Comparison of ENCODE assay signal across 1 cellular context in genomic region chr20:23636182-23636907, GRCh38.
TF ChIP-seq lines count a peak whose summit lies in the region.

No MANE protein-coding gene starts in this region.

TF ChIP-seq in HepG2, 621 proteins besides CTCF, POLR2A, EP300 and RAD21 (continued from another document and continues in another):
- TF ChIP-seq ARID5B (CRISPR knock-in tag; IDR thresholded peaks at IDR 0.05): no peak
- TF ChIP-seq, protein P1, sequence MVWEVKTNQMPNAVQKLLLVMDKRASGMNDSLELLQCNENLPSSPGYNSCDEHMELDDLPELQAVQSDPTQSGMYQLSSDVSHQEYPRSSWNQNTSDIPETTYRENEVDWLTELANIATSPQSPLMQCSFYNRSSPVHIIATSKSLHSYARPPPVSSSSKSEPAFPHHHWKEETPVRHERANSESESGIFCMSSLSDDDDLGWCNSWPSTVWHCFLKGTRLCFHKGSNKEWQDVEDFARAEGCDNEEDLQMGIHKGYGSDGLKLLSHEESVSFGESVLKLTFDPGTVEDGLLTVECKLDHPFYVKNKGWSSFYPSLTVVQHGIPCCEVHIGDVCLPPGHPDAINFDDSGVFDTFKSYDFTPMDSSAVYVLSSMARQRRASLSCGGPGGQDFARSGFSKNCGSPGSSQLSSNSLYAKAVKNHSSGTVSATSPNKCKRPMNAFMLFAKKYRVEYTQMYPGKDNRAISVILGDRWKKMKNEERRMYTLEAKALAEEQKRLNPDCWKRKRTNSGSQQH (CRISPR knock-in tag; IDR thresholded peaks at IDR 0.05; ENCODE audit: low read depth): 0 out of 2 replicates have a peak, but pooled peaks have one; percentile 39
- no peak for TF ChIP-seq ZNF883 (CRISPR knock-in tag; IDR thresholded peaks at IDR 0.05; ENCODE audit: not compliant biosample characterization)
- no peak for TF ChIP-seq ZNF138 (CRISPR knock-in tag; IDR thresholded peaks at IDR 0.05; ENCODE audit: low read depth)
- TF ChIP-seq, protein P2, sequence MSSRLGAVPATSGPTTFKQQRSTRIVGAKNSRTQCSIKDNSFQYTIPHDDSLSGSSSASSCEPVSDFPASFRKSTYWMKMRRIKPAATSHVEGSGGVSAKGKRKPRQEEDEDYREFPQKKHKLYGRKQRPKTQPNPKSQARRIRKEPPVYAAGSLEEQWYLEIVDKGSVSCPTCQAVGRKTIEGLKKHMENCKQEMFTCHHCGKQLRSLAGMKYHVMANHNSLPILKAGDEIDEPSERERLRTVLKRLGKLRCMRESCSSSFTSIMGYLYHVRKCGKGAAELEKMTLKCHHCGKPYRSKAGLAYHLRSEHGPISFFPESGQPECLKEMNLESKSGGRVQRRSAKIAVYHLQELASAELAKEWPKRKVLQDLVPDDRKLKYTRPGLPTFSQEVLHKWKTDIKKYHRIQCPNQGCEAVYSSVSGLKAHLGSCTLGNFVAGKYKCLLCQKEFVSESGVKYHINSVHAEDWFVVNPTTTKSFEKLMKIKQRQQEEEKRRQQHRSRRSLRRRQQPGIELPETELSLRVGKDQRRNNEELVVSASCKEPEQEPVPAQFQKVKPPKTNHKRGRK (CRISPR knock-in tag; IDR thresholded peaks at IDR 0.05): 0 out of 2 replicates have a peak, but pooled peaks have one; percentile 63
- TF ChIP-seq ZNF501 (CRISPR knock-in tag; IDR thresholded peaks at IDR 0.05): 0 out of 2 replicates have a peak, but pooled peaks have one; percentile 26
- TF ChIP-seq, protein P3, sequence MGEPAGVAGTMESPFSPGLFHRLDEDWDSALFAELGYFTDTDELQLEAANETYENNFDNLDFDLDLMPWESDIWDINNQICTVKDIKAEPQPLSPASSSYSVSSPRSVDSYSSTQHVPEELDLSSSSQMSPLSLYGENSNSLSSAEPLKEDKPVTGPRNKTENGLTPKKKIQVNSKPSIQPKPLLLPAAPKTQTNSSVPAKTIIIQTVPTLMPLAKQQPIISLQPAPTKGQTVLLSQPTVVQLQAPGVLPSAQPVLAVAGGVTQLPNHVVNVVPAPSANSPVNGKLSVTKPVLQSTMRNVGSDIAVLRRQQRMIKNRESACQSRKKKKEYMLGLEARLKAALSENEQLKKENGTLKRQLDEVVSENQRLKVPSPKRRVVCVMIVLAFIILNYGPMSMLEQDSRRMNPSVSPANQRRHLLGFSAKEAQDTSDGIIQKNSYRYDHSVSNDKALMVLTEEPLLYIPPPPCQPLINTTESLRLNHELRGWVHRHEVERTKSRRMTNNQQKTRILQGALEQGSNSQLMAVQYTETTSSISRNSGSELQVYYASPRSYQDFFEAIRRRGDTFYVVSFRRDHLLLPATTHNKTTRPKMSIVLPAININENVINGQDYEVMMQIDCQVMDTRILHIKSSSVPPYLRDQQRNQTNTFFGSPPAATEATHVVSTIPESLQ (CRISPR knock-in tag; conservative IDR thresholded peaks at IDR 0.05): no peak
- no peak for TF ChIP-seq ZNF777 (CRISPR knock-in tag; IDR thresholded peaks at IDR 0.05)
- TF ChIP-seq GPN1 (CRISPR knock-in tag; IDR thresholded peaks at IDR 0.05; ENCODE audit: borderline replicate concordance): no peak
- no peak for TF ChIP-seq ZZZ3 (CRISPR knock-in tag; IDR thresholded peaks at IDR 0.05; ENCODE audit: borderline replicate concordance)
- peak; percentile 65; the same call in 1 of the 2 replicates for TF ChIP-seq ZNF572 (CRISPR knock-in tag; IDR thresholded peaks at IDR 0.05)
- no peak for TF ChIP-seq CBX5 (CRISPR knock-in tag; IDR thresholded peaks at IDR 0.05; ENCODE audit: borderline replicate concordance)
- TF ChIP-seq POGZ (CRISPR knock-in tag; IDR thresholded peaks at IDR 0.05): no peak
- TF ChIP-seq KLF6 (CRISPR knock-in tag; IDR thresholded peaks at IDR 0.05): no peak
- TF ChIP-seq, protein P4, sequence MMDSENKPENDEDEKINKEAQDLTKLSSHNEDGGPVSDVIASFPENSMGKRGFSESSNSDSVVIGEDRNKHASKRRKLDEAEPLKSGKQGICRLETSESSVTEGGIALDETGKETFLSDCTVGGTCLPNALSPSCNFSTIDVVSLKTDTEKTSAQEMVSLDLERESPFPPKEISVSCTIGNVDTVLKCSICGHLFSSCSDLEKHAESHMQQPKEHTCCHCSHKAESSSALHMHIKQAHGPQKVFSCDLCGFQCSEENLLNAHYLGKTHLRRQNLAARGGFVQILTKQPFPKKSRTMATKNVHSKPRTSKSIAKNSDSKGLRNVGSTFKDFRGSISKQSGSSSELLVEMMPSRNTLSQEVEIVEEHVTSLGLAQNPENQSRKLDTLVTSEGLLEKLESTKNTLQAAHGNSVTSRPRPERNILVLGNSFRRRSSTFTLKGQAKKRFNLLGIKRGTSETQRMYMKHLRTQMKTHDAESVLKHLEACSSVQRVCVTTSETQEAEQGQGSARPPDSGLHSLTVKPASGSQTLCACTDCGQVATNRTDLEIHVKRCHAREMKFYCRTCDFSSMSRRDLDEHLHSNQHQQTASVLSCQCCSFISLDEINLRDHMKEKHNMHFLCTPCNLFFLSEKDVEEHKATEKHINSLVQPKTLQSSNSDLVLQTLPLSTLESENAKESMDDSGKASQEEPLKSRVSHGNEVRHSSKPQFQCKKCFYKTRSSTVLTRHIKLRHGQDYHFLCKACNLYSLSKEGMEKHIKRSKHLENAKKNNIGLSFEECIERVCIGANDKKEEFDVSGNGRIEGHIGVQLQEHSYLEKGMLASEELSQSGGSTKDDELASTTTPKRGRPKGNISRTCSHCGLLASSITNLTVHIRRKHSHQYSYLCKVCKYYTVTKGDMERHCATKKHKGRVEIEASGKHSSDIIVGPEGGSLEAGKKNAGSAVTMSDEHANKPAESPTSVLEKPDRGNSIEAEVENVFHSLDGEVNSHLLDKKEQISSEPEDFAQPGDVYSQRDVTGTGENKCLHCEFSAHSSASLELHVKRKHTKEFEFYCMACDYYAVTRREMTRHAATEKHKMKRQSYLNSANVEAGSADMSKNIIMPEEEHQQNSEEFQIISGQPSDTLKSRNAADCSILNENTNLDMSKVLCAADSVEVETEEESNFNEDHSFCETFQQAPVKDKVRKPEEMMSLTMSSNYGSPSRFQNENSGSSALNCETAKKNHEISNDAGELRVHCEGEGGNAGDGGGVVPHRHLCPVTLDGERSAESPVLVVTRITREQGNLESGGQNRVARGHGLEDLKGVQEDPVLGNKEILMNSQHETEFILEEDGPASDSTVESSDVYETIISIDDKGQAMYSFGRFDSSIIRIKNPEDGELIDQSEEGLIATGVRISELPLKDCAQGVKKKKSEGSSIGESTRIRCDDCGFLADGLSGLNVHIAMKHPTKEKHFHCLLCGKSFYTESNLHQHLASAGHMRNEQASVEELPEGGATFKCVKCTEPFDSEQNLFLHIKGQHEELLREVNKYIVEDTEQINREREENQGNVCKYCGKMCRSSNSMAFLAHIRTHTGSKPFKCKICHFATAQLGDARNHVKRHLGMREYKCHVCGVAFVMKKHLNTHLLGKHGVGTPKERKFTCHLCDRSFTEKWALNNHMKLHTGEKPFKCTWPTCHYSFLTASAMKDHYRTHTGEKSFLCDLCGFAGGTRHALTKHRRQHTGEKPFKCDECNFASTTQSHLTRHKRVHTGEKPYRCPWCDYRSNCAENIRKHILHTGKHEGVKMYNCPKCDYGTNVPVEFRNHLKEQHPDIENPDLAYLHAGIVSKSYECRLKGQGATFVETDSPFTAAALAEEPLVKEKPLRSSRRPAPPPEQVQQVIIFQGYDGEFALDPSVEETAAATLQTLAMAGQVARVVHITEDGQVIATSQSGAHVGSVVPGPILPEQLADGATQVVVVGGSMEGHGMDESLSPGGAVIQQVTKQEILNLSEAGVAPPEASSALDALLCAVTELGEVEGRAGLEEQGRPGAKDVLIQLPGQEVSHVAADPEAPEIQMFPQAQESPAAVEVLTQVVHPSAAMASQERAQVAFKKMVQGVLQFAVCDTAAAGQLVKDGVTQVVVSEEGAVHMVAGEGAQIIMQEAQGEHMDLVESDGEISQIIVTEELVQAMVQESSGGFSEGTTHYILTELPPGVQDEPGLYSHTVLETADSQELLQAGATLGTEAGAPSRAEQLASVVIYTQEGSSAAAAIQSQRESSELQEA (CRISPR knock-in tag; IDR thresholded peaks at IDR 0.05; ENCODE audit: not compliant biosample characterization): no peak
- TF ChIP-seq, protein P5, sequence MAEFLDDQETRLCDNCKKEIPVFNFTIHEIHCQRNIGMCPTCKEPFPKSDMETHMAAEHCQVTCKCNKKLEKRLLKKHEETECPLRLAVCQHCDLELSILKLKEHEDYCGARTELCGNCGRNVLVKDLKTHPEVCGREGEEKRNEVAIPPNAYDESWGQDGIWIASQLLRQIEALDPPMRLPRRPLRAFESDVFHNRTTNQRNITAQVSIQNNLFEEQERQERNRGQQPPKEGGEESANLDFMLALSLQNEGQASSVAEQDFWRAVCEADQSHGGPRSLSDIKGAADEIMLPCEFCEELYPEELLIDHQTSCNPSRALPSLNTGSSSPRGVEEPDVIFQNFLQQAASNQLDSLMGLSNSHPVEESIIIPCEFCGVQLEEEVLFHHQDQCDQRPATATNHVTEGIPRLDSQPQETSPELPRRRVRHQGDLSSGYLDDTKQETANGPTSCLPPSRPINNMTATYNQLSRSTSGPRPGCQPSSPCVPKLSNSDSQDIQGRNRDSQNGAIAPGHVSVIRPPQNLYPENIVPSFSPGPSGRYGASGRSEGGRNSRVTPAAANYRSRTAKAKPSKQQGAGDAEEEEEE (CRISPR knock-in tag; IDR thresholded peaks at IDR 0.05; ENCODE audit: borderline replicate concordance): no peak
- no peak for TF ChIP-seq PBX2 (CRISPR knock-in tag; IDR thresholded peaks at IDR 0.05)
- TF ChIP-seq HDAC6 (IDR thresholded peaks at IDR 0.05; ENCODE audit: low read depth, low read length): no peak
- TF ChIP-seq SKI (IDR thresholded peaks at IDR 0.05; ENCODE audit: partially characterized antibody): no peak
- no peak for TF ChIP-seq ZFAT (CRISPR knock-in tag; conservative IDR thresholded peaks at IDR 0.05)
- TF ChIP-seq SMAD3 (CRISPR knock-in tag; IDR thresholded peaks at IDR 0.05): no peak
- TF ChIP-seq, protein P6, sequence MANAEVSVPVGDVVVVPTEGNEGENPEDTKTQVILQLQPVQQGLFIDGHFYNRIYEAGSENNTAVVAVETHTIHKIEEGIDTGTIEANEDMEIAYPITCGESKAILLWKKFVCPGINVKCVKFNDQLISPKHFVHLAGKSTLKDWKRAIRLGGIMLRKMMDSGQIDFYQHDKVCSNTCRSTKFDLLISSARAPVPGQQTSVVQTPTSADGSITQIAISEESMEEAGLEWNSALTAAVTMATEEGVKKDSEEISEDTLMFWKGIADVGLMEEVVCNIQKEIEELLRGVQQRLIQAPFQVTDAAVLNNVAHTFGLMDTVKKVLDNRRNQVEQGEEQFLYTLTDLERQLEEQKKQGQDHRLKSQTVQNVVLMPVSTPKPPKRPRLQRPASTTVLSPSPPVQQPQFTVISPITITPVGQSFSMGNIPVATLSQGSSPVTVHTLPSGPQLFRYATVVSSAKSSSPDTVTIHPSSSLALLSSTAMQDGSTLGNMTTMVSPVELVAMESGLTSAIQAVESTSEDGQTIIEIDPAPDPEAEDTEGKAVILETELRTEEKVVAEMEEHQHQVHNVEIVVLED (CRISPR knock-in tag; IDR thresholded peaks at IDR 0.05; ENCODE audit: borderline replicate concordance): no peak
- TF ChIP-seq, protein P7, sequence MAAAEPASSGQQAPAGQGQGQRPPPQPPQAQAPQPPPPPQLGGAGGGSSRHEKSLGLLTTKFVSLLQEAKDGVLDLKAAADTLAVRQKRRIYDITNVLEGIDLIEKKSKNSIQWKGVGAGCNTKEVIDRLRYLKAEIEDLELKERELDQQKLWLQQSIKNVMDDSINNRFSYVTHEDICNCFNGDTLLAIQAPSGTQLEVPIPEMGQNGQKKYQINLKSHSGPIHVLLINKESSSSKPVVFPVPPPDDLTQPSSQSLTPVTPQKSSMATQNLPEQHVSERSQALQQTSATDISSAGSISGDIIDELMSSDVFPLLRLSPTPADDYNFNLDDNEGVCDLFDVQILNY (CRISPR knock-in tag; conservative IDR thresholded peaks at IDR 0.05): 0 out of 2 replicates have a peak, but pooled peaks have one; percentile 22
- TF ChIP-seq BHLHE40 (IDR thresholded peaks at IDR 0.05; ENCODE audit: low read length): no peak; the same call in 1 of the 2 replicates
- TF ChIP-seq ZSCAN25 (CRISPR knock-in tag; IDR thresholded peaks at IDR 0.05): peak; percentile 63
- TF ChIP-seq SNAPC2 (CRISPR knock-in tag; IDR thresholded peaks at IDR 0.05): peak; percentile 78; the same call in 1 of the 2 replicates
- TF ChIP-seq ERF (CRISPR knock-in tag; IDR thresholded peaks at IDR 0.05): no peak
- TF ChIP-seq POLR2G (IDR thresholded peaks at IDR 0.05; ENCODE audit: low read depth, low read length): peak; percentile 42
- TF ChIP-seq, protein P8, sequence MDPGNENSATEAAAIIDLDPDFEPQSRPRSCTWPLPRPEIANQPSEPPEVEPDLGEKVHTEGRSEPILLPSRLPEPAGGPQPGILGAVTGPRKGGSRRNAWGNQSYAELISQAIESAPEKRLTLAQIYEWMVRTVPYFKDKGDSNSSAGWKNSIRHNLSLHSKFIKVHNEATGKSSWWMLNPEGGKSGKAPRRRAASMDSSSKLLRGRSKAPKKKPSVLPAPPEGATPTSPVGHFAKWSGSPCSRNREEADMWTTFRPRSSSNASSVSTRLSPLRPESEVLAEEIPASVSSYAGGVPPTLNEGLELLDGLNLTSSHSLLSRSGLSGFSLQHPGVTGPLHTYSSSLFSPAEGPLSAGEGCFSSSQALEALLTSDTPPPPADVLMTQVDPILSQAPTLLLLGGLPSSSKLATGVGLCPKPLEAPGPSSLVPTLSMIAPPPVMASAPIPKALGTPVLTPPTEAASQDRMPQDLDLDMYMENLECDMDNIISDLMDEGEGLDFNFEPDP (CRISPR knock-in tag; conservative IDR thresholded peaks at IDR 0.05): no peak
- TF ChIP-seq ZBTB7A (CRISPR knock-in tag; IDR thresholded peaks at IDR 0.05): no peak
